ENCODE assay signal across 14 cellular contexts in the genomic region with DNA sequence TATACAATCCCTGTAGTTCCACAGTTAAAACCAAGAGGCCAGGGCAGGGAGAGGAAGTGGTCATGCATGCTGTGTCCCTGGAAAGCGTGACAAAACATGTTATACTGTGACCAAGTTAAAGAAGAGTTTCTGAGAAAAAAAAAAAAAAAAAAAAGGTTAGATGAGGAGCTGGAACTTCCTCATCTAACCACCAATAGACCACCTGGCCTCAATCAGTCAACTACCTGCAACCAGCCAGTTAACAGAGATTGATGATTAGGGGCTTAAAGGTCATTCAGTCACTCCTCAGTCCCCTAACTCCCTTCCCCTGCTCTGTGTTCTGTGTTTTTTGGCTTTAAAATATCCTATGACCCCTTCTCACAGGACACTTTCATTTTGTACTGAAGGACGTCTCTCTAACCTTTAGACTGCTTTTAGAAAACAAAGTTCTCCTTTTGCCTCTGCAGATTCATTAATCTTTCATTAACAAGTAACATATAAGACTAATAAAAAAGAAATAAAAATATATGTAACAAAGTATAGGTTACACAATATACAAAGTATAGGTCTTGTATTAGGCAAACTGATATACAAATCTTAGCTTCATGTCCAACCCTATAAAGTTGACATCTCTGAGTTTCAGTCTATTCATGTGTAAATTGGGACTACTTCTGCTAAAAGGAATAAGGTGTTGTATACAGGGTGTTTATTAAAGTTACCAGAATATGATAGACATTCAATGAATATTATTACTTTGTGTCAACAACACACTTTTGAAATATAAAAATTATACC.
DNase-seq lines count a peak whose midpoint lies in the region; ATAC-seq and TF ChIP-seq lines count a peak whose summit lies in the region.
"Had no signal": no experiment of that assay in that cellular context is flagged by ENCODE, and none has a peak within 500 bp of the region (broad histone marks: within the 10 kb centered on the region; RNA-seq: fewer than 3 reads in every experiment).

No MANE protein-coding gene starts in this region.

- ATAC-seq in GM19395 (IDR thresholded peaks at IDR 0.05; ENCODE audit: unreplicated experiment) (peak; percentile 70), HG02973 (IDR thresholded peaks at IDR 0.05; ENCODE audit: unreplicated experiment) (peak; percentile 55), GM18519 (IDR thresholded peaks at IDR 0.05; ENCODE audit: low FRiP score, unreplicated experiment) (no peak)
- ATAC-seq: A549 had no signal

- intact Hi-C loops in lower leg skin (cut with DNase I; ENCODE audit: low total_unique reads), result no loop called here

- no peak for DNase-seq in CD8-positive, alpha-beta memory T cell
- DNase-seq in NAMALWA (ENCODE audit: low spot score) (peak; percentile 31), lower leg skin (ENCODE audit: low spot score in 2 of 2) (no peak), T1000 (lab: John Stamatoyannopoulos, UW) (no peak), midbrain (lab: John Stamatoyannopoulos, UW) (no peak)
- DNase-seq: activated gamma-delta T cell; NCI-H446; posterior cingulate gyrus; stimulated activated CD4-positive, alpha-beta T cell treated with anti-CD3 and anti-CD28 coated beads, Interleukin-15, amount 100 ng/mL, for 24 hours; transverse colon had no signal

- no peak overlapping the region for H3K4me3 ChIP-seq in CD8-positive, alpha-beta memory T cell (ENCODE audit: low read length)
- H3K4me3 ChIP-seq in lower leg skin (ENCODE audit: low read depth, poor library complexity, severe bottlenecking), result no peak overlapping the region
- H3K4me3 ChIP-seq: A549, transverse colon had no signal

- no peaks in the 10 kb centered on the region for H3K27me3 ChIP-seq in CD8-positive, alpha-beta memory T cell (ENCODE audit: insufficient read depth, low read length, poor library complexity, severe bottlenecking)
- H3K27me3 ChIP-seq: transverse colon had no signal

- H3K36me3 ChIP-seq in CD8-positive, alpha-beta memory T cell (ENCODE audit: insufficient read depth, low read length), result no peaks in the 10 kb centered on the region
- H3K36me3 ChIP-seq: transverse colon had no signal

- H3K27ac Mint-ChIP-seq in CD8-positive, alpha-beta memory T cell, result peak overlapping the region in 1 of 8 donors; percentile 22

- 43 to 48% methylated on average over 2 of the region's 2 CpGs for WGBS in lower leg skin, 2 donors

- H3K9me3 Mint-ChIP-seq in CD8-positive, alpha-beta memory T cell, result peaks cover 0 to under 1% (median 0%) of the 10 kb centered on the region in 5 donors

- H3K4me1 Mint-ChIP-seq in CD8-positive, alpha-beta memory T cell, result peaks cover 4 to 10% (median 7%) of the 10 kb centered on the region in 3 donors

- CTCF ChIA-PET in CD8-positive, alpha-beta memory T cell (lab: Charles Lee), result no interaction called here

- no peaks in the 10 kb centered on the region for H3K27me3 Mint-ChIP-seq in CD8-positive, alpha-beta memory T cell

- TF ChIP-seq POLR2A in lower leg skin (IDR thresholded peaks at IDR 0.05), result no peak

- peak overlapping the region in 4 of 7 donors; percentile 27 to 62 (median 45) for H3K4me3 Mint-ChIP-seq in CD8-positive, alpha-beta memory T cell

- TF ChIP-seq CTCF in lower leg skin (IDR thresholded peaks at IDR 0.05), result no peak

- no peaks in the 10 kb centered on the region for H3K9me3 ChIP-seq in CD8-positive, alpha-beta memory T cell (ENCODE audit: low read length)
- H3K9me3 ChIP-seq: A549, transverse colon had no signal

- no peaks in the 10 kb centered on the region for H3K4me1 ChIP-seq in CD8-positive, alpha-beta memory T cell (ENCODE audit: insufficient read depth, low read length)
- H3K4me1 ChIP-seq: A549, transverse colon had no signal

- no peaks in the 10 kb centered on the region for H3K36me3 Mint-ChIP-seq in CD8-positive, alpha-beta memory T cell

- no peak overlapping the region for H3K27ac ChIP-seq in CD8-positive, alpha-beta memory T cell (ENCODE audit: low read depth, low read length)
- H3K27ac ChIP-seq: A549, transverse colon had no signal

- POLR2A ChIA-PET in CD8-positive, alpha-beta memory T cell (lab: Charles Lee), result interaction anchor here (0.6 kb wide), 2 partner anchors 9 to 1895 kb away, joined by 3 to 4 read pairs; no protein-coding TSS in a partner anchor
